8 cellular contexts compared by ENCODE assay signal in genomic region chr1:227733751-227734545, GRCh38. TPM values are rescaled to one million over a fixed set of nuclear protein-coding genes. Genes with fewer than 3 reads are reported as not detected.
DNase-seq lines count a peak whose midpoint lies in the region; ATAC-seq and TF ChIP-seq lines count a peak whose summit lies in the region.

No MANE protein-coding gene starts in this region.

- TF ChIP-seq CTCF in GM12865 (IDR thresholded peaks at IDR 0.05; ENCODE audit: insufficient read depth, low read depth, low read length, missing control alignments) (no peak), fibroblast of the aortic adventitia (IDR thresholded peaks at IDR 0.05; ENCODE audit: insufficient read depth, low read length) (no peak)

- H3K4me3 ChIP-seq in GM12865 (ENCODE audit: low read depth, low read length) = peak overlapping the region; percentile 95
- peak overlapping the region; percentile 94 for H3K4me3 ChIP-seq in fibroblast of the aortic adventitia (ENCODE audit: low read depth, low read length)
- H3K4me3 ChIP-seq in rectal smooth muscle tissue (ENCODE audit: low read length) = peak overlapping the region; percentile 72

- H3K4me3 Mint-ChIP-seq in T-cell = peak overlapping the region; percentile 83 to 92 (median 89)

- peaks cover 15% of the 10 kb centered on the region for H3K4me1 ChIP-seq in rectal smooth muscle tissue (ENCODE audit: control insufficient read depth, insufficient read depth, low read length)

- peak overlapping the region; percentile 53 for H3K9ac ChIP-seq in rectal smooth muscle tissue (ENCODE audit: low read length)

- no peaks in the 10 kb centered on the region for H3K36me3 Mint-ChIP-seq in T-cell

- no peak overlapping the region for H3K27ac ChIP-seq in rectal smooth muscle tissue (ENCODE audit: low read depth, low read length)

- CTCF ChIA-PET in T-cell (lab: Charles Lee) = interaction anchor here (0.6 kb wide), 2 partner anchors 40 to 271 kb away, joined by 3 to 8 read pairs; no protein-coding TSS in a partner anchor

- H3K36me3 ChIP-seq in rectal smooth muscle tissue (ENCODE audit: control insufficient read depth, insufficient read depth, low read length) = peaks cover 19% of the 10 kb centered on the region

- H3K27me3 Mint-ChIP-seq in T-cell = no peaks in the 10 kb centered on the region

- no peak for ATAC-seq in T-cell (replicated peaks in 1 of 4)
- ATAC-seq in GM21619 (IDR thresholded peaks at IDR 0.05; ENCODE audit: unreplicated experiment) = no peak
- no peak for ATAC-seq in HG02623 (IDR thresholded peaks at IDR 0.05; ENCODE audit: unreplicated experiment)

- H3K27ac Mint-ChIP-seq in T-cell = peak overlapping the region; percentile 77 to 84

- H3K4me1 Mint-ChIP-seq in T-cell = peaks cover 49 to 56% (median 56%) of the 10 kb centered on the region in 3 donors

- H3K27me3 ChIP-seq in rectal smooth muscle tissue (ENCODE audit: control insufficient read depth, insufficient read depth, low read length) = no peaks in the 10 kb centered on the region

- DNase-seq in GM12865 (ENCODE audit: low read depth) (no peak), T-cell (no peak), fibroblast of the aortic adventitia (ENCODE audit: low read depth) (no peak), GDM1 (lab: John Stamatoyannopoulos, UW) (no peak)
- no peak for DNase-seq in activated effector memory CD4-positive, alpha-beta T cell treated with anti-CD3 and anti-CD28 coated beads, Interleukin-2, amount 50 U/mL, for 16 hours

- no peaks in the 10 kb centered on the region for H3K9me3 Mint-ChIP-seq in T-cell

- POLR2A ChIA-PET in T-cell (lab: Charles Lee) = interaction anchor here in 1 of 2 donors (0.6 kb wide), 2 partner anchors 542 to 726 kb away, joined by 7 to 10 read pairs; no protein-coding TSS in a partner anchor

RNA-seq across cellular contexts. Expression of gene JMJD4, which starts 1.2 kb away (rescaled TPM):
- total RNA-seq in T-cell = 10 to 100 TPM; 10.8 to 35.1 (median 33.5) TPM
- total RNA-seq in fibroblast of the aortic adventitia (ENCODE audit: low replicate concordance) = 13.4 and 26.8 TPM in 2 replicates

RNA-seq across cellular contexts. Expression of gene SNAP47, which starts 1.3 kb away (rescaled TPM):
- total RNA-seq in T-cell (10 to 100 TPM; 20.1 to 35.6 (median 30.7) TPM), fibroblast of the aortic adventitia (ENCODE audit: low replicate concordance) (31.1 and 35.9 TPM in 2 replicates)
